Comparison of ENCODE assay signal across 1 cellular context in genomic region chr1:3073520-3074296, GRCh38.
TF ChIP-seq lines count a peak whose summit lies in the region.

No MANE protein-coding gene starts in this region.

TF ChIP-seq in HepG2, 621 proteins besides CTCF, POLR2A, EP300 and RAD21:
- no peak for TF ChIP-seq GATA4 (IDR thresholded peaks at IDR 0.05; ENCODE audit: borderline replicate concordance, low read depth)
- TF ChIP-seq ZNF768 (CRISPR knock-in tag; IDR thresholded peaks at IDR 0.05) = peak; percentile 70
